ENCODE assay signal across 8 cellular contexts in the genomic region with DNA sequence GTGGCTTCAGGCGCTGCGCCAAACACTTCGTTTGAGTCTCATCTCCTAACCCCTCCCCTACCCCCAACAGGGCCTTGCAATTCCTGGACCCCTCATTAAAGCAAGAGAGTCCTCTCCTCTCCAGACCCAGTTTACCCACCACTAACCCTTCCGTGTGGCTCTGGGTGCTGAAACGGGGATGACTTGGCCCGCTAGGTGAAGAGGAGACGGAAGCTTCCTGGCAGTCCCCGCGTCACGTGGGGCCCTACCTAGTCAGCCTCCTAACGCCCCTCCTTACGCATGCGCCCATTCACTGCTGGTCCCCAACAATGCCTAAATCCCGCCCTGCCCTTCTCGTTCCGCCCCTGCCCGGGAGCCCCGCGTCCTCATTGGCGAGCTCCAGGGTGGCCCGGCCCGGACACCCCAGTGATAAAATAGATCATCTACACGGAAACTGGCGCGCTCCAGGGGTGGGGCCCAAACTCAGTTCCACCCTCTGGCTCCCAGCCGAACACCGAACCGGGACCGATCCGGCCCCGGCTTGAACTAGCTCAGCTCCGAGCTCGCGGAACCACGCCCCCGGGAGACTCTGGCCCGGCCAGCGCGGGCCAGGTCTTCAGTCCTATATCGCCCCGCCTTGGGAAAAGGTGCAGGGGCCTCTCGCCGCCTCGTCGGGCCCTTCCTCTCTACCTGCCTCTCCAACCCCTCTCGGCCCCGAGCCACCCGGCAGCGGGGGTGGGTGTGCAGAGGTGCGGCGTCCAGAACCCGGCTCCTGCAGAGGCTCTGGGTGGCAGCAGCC. TPM values are rescaled to one million over a fixed set of nuclear protein-coding genes. Genes with fewer than 3 reads are reported as not detected.
A peak's percentile ranks its signal among the peaks of the same experiment; 100 is the strongest.
DNase-seq lines count a peak whose midpoint lies in the region; ATAC-seq and TF ChIP-seq lines count a peak whose summit lies in the region.

A gene with protein sequence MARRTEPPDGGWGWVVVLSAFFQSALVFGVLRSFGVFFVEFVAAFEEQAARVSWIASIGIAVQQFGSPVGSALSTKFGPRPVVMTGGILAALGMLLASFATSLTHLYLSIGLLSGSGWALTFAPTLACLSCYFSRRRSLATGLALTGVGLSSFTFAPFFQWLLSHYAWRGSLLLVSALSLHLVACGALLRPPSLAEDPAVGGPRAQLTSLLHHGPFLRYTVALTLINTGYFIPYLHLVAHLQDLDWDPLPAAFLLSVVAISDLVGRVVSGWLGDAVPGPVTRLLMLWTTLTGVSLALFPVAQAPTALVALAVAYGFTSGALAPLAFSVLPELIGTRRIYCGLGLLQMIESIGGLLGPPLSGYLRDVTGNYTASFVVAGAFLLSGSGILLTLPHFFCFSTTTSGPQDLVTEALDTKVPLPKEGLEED (plus strand): TSS at position 425 of the 778 bp plus-strand sequence. CDS start 368 bp downstream, outside the sequence.

- DNase-seq in G401 (ENCODE audit: low spot score) (peak; percentile 99), H9 (peak; percentile 99), M059J (ENCODE audit: low read depth) (peak; percentile 97), SHP77 treated with DMSO at 0.1 percent for 48 hours (lab: John Stamatoyannopoulos, UW) (peak; percentile 97), fibroblast of the aortic adventitia (ENCODE audit: low read depth) (peak; percentile 95)
- peak; percentile 99 for DNase-seq in activated effector memory CD4-positive, alpha-beta T cell treated with anti-CD3 and anti-CD28 coated beads, Interleukin-2, amount 50 U/mL, for 16 hours
- peak; percentile 99 for DNase-seq in natural killer cell treated with Interleukin-12 subunit alpha and Interleukin-12 subunit beta and Interleukin-15 and Interleukin-18, amount 100 ng/mL, for 72 hours (ENCODE audit: low spot score)
- peak; percentile 98 for DNase-seq in stimulated activated naive CD8-positive, alpha-beta T cell treated with anti-CD3 and anti-CD28 coated beads, Interleukin-15, Interleukin-2, amounts not matched to agents 100 U/mL and 50 U/mL, for 24 hours

- no peak within 1 kb of the TSS for H3T11ph ChIP-seq in H9 (ENCODE audit: low read length)

- peak within 1 kb of the TSS; percentile 15 for H3K18ac ChIP-seq in H9 (ENCODE audit: insufficient read length, low read depth, low read length)

- H3K4me2 ChIP-seq in H9 (ENCODE audit: insufficient read depth, insufficient read length, low read length), result peak within 1 kb of the TSS; percentile 80

- no peaks in the 10 kb centered on the region for H3K79me2 ChIP-seq in H9 (ENCODE audit: insufficient read depth, low read length)

- ATAC-seq in natural killer cell treated with Interleukin-12 subunit alpha and Interleukin-12 subunit beta and Interleukin-15 and Interleukin-18, amount 100 ng/mL, for 72 hours, result peak; percentile 97 to 98
- peak; percentile 94 for ATAC-seq in stimulated activated naive CD8-positive, alpha-beta T cell treated with anti-CD3 and anti-CD28 coated beads, Interleukin-15, Interleukin-2, amounts not matched to agents 100 U/mL and 50 U/mL, for 24 hours

- H3K27ac ChIP-seq in H9 (ENCODE audit: insufficient read length, low read depth, low read length), result no peak within 1 kb of the TSS

- H4K8ac ChIP-seq in H9 (replicated peaks; ENCODE audit: insufficient read length, low read depth, low read length), result no peak within 1 kb of the TSS

- H4K20me1 ChIP-seq in H9 (ENCODE audit: control insufficient read depth, insufficient read depth, insufficient read length), result no peaks in the 10 kb centered on the region

- H3K79me1 ChIP-seq in H9 (ENCODE audit: insufficient read depth, low read depth, low read length, poor library complexity, severe bottlenecking), result no peaks in the 10 kb centered on the region

- no peak within 1 kb of the TSS for H4K91ac ChIP-seq in H9 (ENCODE audit: insufficient read length, low read depth, low read length)

- H3K9me3 ChIP-seq in H9 (ENCODE audit: control insufficient read depth, low read depth, low read length), result no peaks in the 10 kb centered on the region

- no peaks in the 10 kb centered on the region; the same call in 1 of the 2 replicates for H3K4me1 ChIP-seq in H9 (ENCODE audit: insufficient read depth, low read length)

- H3K4ac ChIP-seq in H9 (ENCODE audit: low read depth, low read length), result no peak within 1 kb of the TSS

- H3K4me3 Mint-ChIP-seq in H9, result peak within 1 kb of the TSS; percentile 91 to 95
- peak within 1 kb of the TSS; percentile 90 for H3K4me3 Mint-ChIP-seq in natural killer cell treated with Interleukin-12 subunit alpha and Interleukin-12 subunit beta and Interleukin-15 and Interleukin-18, amount 100 ng/mL, for 72 hours

- WGBS in H9 (ENCODE audit: extremely low coverage, insufficient read length, low lambda C conversion rate), result no CpG with 5 or more reads among the region's 52 CpGs

- H3K36me3 Mint-ChIP-seq in H9 (ENCODE audit: insufficient read depth in 1 of 3, low read depth in 3 of 3), result peaks cover 0 to 2% (median 1%) of the 10 kb centered on the region in 3 experiments; a peak in 2 of 7 replicates
- no peaks in the 10 kb centered on the region for H3K36me3 Mint-ChIP-seq in natural killer cell treated with Interleukin-12 subunit alpha and Interleukin-12 subunit beta and Interleukin-15 and Interleukin-18, amount 100 ng/mL, for 72 hours

- H3K14ac ChIP-seq in H9 (ENCODE audit: insufficient read depth, low read length), result peak within 1 kb of the TSS; percentile 68; the same call in 1 of the 2 replicates

- in situ Hi-C loops in G401 (cut with HindIII; ENCODE audit: low sequenced_read_pairs), result loop anchor here (5.0 kb wide), 1 partner anchor 82 kb away; no protein-coding TSS in a partner anchor

- H2BK20ac ChIP-seq in H9 (ENCODE audit: low read depth, low read length, poor library complexity, severe bottlenecking), result no peak within 1 kb of the TSS

- H2BK12ac ChIP-seq in H9 (ENCODE audit: insufficient read length, low read depth, low read length), result no peak within 1 kb of the TSS

- TF ChIP-seq CTCF in H9 (conservative IDR thresholded peaks at IDR 0.05) (no peak), fibroblast of the aortic adventitia (IDR thresholded peaks at IDR 0.05; ENCODE audit: insufficient read depth, low read length) (no peak)

- H2BK120ac ChIP-seq in H9 (ENCODE audit: low read depth, low read length, poor library complexity, severe bottlenecking), result no peak within 1 kb of the TSS

- peak within 1 kb of the TSS; percentile 85 for H3K4me3 ChIP-seq in fibroblast of the aortic adventitia (ENCODE audit: low read depth, low read length)

- no peak within 1 kb of the TSS for H2AK5ac ChIP-seq in H9 (ENCODE audit: insufficient read length, low read length)

- no peak within 1 kb of the TSS for H4K5ac ChIP-seq in H9 (ENCODE audit: insufficient read length, low read depth, low read length)

- no peak within 1 kb of the TSS; the same call in 1 of the 2 replicates for H2BK15ac ChIP-seq in H9 (ENCODE audit: low read depth, low read length)

- H3K9ac ChIP-seq in H9 (ENCODE audit: extremely low read depth, insufficient read length, low read length), result peak within 1 kb of the TSS; percentile 51

- H3K23me2 ChIP-seq in H9 (ENCODE audit: insufficient read length, low read depth, low read length, poor library complexity, severe bottlenecking), result peaks cover 15% of the 10 kb centered on the region

- H2AFZ ChIP-seq in H9 (ENCODE audit: low read length), result no peak within 1 kb of the TSS

- H3K23ac ChIP-seq in H9 (ENCODE audit: insufficient read length, low read depth, low read length), result no peak within 1 kb of the TSS

- H2BK5ac ChIP-seq in H9 (ENCODE audit: insufficient read length, low read length), result no peak within 1 kb of the TSS

- no peaks in the 10 kb centered on the region for H3K27me3 ChIP-seq in H9 (ENCODE audit: insufficient read depth, low read length)

- H3K9me3 Mint-ChIP-seq in H9, result no peaks in the 10 kb centered on the region
- H3K9me3 Mint-ChIP-seq in natural killer cell treated with Interleukin-12 subunit alpha and Interleukin-12 subunit beta and Interleukin-15 and Interleukin-18, amount 100 ng/mL, for 72 hours, result no peaks in the 10 kb centered on the region

- H3K27me3 Mint-ChIP-seq in H9 (ENCODE audit: low read depth), result peaks cover 31% of the 10 kb centered on the region
- H3K27me3 Mint-ChIP-seq in natural killer cell treated with Interleukin-12 subunit alpha and Interleukin-12 subunit beta and Interleukin-15 and Interleukin-18, amount 100 ng/mL, for 72 hours, result no peaks in the 10 kb centered on the region

- H3K56ac ChIP-seq in H9 (ENCODE audit: insufficient read length, low read depth, low read length), result no peak within 1 kb of the TSS

- H3K4me1 Mint-ChIP-seq in H9, result peaks cover 20 to 24% of the 10 kb centered on the region in 2 experiments
- peaks cover 41 to 42% of the 10 kb centered on the region in 2 donors for H3K4me1 Mint-ChIP-seq in natural killer cell treated with Interleukin-12 subunit alpha and Interleukin-12 subunit beta and Interleukin-15 and Interleukin-18, amount 100 ng/mL, for 72 hours (ENCODE audit: low read depth in 2 of 2)

- H3K27ac Mint-ChIP-seq in H9, result peak within 1 kb of the TSS; percentile 80 to 92 (median 86); a peak in 6 of 7 replicates
- peak within 1 kb of the TSS; percentile 97 for H3K27ac Mint-ChIP-seq in natural killer cell treated with Interleukin-12 subunit alpha and Interleukin-12 subunit beta and Interleukin-15 and Interleukin-18, amount 100 ng/mL, for 72 hours

RNA-seq across cellular contexts. Expression of the gene that starts here (rescaled TPM):
- total RNA-seq in G401 (2014; rRNA removed; shearing (Covaris generic)), result 5.3 and 9.8 TPM in 2 replicates
- total RNA-seq in H9 (2021) (6.1 and 6.8 TPM in 2 replicates), fibroblast of the aortic adventitia (ENCODE audit: low replicate concordance) (0.72 and 3.1 TPM in 2 replicates)
- total RNA-seq in M059J (2014; rRNA removed; shearing (Covaris generic)), result 0.30 and 0.54 TPM in 2 replicates
- 10 to 100 TPM; 11.7 to 19.1 TPM for total RNA-seq in natural killer cell treated with Interleukin-12 subunit alpha and Interleukin-12 subunit beta and Interleukin-15 and Interleukin-18, amount 100 ng/mL, for 72 hours

Comparison
In these comparisons a context has a peak if more than half of its experiments do, and no peak if none do; other contexts are left out.
1. Peak in DNase-seq in M059J; RNA of the gene not detected or under 1 TPM.